9 cellular contexts compared by ENCODE assay signal in the genomic region with DNA sequence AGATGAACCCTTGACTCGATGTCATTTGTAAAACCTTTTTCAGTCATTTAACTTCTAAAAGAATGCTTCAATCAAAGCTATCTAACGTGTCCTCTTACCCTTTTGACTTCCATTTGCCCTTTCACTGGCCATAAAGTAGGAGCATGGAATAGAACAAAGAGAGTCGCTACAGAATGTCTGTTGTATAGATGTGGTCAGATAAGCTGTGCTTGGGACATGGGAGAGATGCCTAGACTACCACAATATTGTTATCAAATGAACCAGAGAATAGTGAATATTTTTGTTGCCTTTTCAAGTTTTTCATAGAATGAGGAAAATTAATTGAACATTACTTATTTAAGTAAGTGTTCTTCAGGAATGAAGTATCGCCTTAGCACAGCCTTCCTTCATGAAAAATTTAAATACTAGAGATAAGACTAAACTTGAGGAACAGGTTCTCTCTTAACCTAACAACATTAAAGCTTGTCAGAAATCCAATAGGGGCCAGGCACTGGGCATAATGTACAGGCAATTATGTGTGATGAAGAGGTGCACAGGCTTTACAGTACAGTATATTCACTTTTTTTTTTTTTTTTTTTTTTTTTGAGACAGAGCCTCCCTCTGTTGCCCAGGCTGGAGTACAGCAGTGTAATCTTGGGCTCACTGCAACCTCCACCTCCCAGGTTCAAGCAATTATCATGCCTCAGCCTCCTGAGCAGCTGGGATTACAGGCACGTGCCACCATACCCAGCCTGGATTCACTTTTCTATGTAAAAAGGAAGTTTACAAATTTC. TPM values are rescaled to one million over a fixed set of nuclear protein-coding genes. Genes with fewer than 3 reads are reported as not detected.
DNase-seq lines count a peak whose midpoint lies in the region; ATAC-seq and TF ChIP-seq lines count a peak whose summit lies in the region.
"Had no signal": no experiment of that assay in that cellular context is flagged by ENCODE, and none has a peak within 500 bp of the region (broad histone marks: within the 10 kb centered on the region; RNA-seq: fewer than 3 reads in every experiment).

No MANE protein-coding gene starts in this region.

- H3K9me3 Mint-ChIP-seq in CD14-positive monocyte: no peaks in the 10 kb centered on the region
- H3K9me3 Mint-ChIP-seq in IgD-negative memory B cell: no peaks in the 10 kb centered on the region
- H3K9me3 Mint-ChIP-seq in brain: peaks cover 0 to 9% (median 3%) of the 10 kb centered on the region in 5 experiments
- H3K9me3 Mint-ChIP-seq in naive thymus-derived CD8-positive, alpha-beta T cell: no peaks in the 10 kb centered on the region

- ATAC-seq in naive thymus-derived CD8-positive, alpha-beta T cell: peak; percentile 35 to 47

- H3K4me1 Mint-ChIP-seq in CD14-positive monocyte (peaks cover 63% of the 10 kb centered on the region), IgD-negative memory B cell (peaks cover 52 to 68% (median 64%) of the 10 kb centered on the region in 3 donors), brain (peaks cover 92% of the 10 kb centered on the region)
- peaks cover 28 to 93% (median 85%) of the 10 kb centered on the region in 4 donors for H3K4me1 Mint-ChIP-seq in naive thymus-derived CD8-positive, alpha-beta T cell

- POLR2A ChIA-PET in naive thymus-derived CD8-positive, alpha-beta T cell (lab: Charles Lee): interaction anchor here (0.6 to 14.6 kb wide), 8 partner anchors 8 to 1119 kb away, joined by 3 to 500 read pairs (median 4); partner anchors contain the start of gene KMT2E
- POLR2A ChIA-PET in RWPE1 (lab: Yijun Ruan, JAX; ENCODE audit: low non-redundant PET): interaction anchor here (0.8 kb wide), 1 partner anchor 23 kb away, joined by 3 read pairs; no protein-coding TSS in a partner anchor

- peaks cover 0 to 2% (median 0%) of the 10 kb centered on the region in 3 donors for H3K27me3 Mint-ChIP-seq in CD14-positive monocyte (ENCODE audit: low read depth in 3 of 3)
- no peaks in the 10 kb centered on the region for H3K27me3 Mint-ChIP-seq in IgD-negative memory B cell
- no peaks in the 10 kb centered on the region for H3K27me3 Mint-ChIP-seq in brain
- no peaks in the 10 kb centered on the region for H3K27me3 Mint-ChIP-seq in naive thymus-derived CD8-positive, alpha-beta T cell

- peaks cover 23 to 33% of the 10 kb centered on the region in 2 donors for H3K36me3 Mint-ChIP-seq in CD14-positive monocyte
- H3K36me3 Mint-ChIP-seq in IgD-negative memory B cell: peaks cover 6% of the 10 kb centered on the region
- H3K36me3 Mint-ChIP-seq in brain: peaks cover 83% of the 10 kb centered on the region
- H3K36me3 Mint-ChIP-seq in naive thymus-derived CD8-positive, alpha-beta T cell: peaks cover 0 to 49% (median 6%) of the 10 kb centered on the region in 3 donors

- no peak for TF ChIP-seq CTCF in CD14-positive monocyte (IDR thresholded peaks at IDR 0.05)
- TF ChIP-seq CTCF in brain (conservative IDR thresholded peaks at IDR 0.05): no peak
- no peak for TF ChIP-seq CTCF in RWPE1 (conservative IDR thresholded peaks at IDR 0.05; ENCODE audit: low read depth)

- no peak overlapping the region for H3K4me3 Mint-ChIP-seq in CD14-positive monocyte
- H3K4me3 Mint-ChIP-seq in IgD-negative memory B cell: peak overlapping the region in 3 of 4 donors; percentile 45 to 73 (median 60)
- H3K4me3 Mint-ChIP-seq in brain: peak overlapping the region in 4 of 5 experiments; percentile 4 to 68 (median 27)
- H3K4me3 Mint-ChIP-seq in naive thymus-derived CD8-positive, alpha-beta T cell: peak overlapping the region in 9 of 10 donors; percentile 39 to 77 (median 52)

- H3K27ac Mint-ChIP-seq in CD14-positive monocyte: peak overlapping the region in 5 of 7 donors; percentile 8 to 75 (median 69)
- peak overlapping the region; percentile 46 to 88 (median 47) for H3K27ac Mint-ChIP-seq in IgD-negative memory B cell
- peak overlapping the region in 3 of 5 experiments; percentile 30 to 69 (median 67) for H3K27ac Mint-ChIP-seq in brain
- peak overlapping the region; percentile 9 to 74 (median 63) for H3K27ac Mint-ChIP-seq in naive thymus-derived CD8-positive, alpha-beta T cell

- intact Hi-C loops in CD14-positive monocyte (cut with micrococcal nuclease): no loop called here

- H3K27ac ChIP-seq in RWPE1: no peak overlapping the region

- no peak for DNase-seq in CD14-positive monocyte (ENCODE audit: low spot score)
- no peak for DNase-seq in naive thymus-derived CD8-positive, alpha-beta T cell
- DNase-seq in SW 1271 (lab: John Stamatoyannopoulos, UW): no peak
- no peak for DNase-seq in stimulated activated naive CD4-positive, alpha-beta T cell treated with Interleukin-2 at 50 U/mL for 16 hours (lab: John Stamatoyannopoulos, UW)
- no peak for DNase-seq in T-helper 9 cell
- no peak for DNase-seq in RWPE1 (ENCODE audit: low spot score)
- DNase-seq: NCI-H2081 treated with DMSO at 0.1 percent for 48 hours had no signal

- CTCF ChIA-PET in RWPE1 (lab: Yijun Ruan, JAX): interaction anchor here (0.6 to 0.8 kb wide), 2 partner anchors 60 to 880 kb away, joined by 3 to 4 read pairs; no protein-coding TSS in a partner anchor

RNA-seq across cellular contexts. Expression of gene KMT2E, which starts 7.5 kb away (rescaled TPM):
- polyA plus RNA-seq in CD14-positive monocyte (10 to 100 TPM; 33.1 to 58.0 TPM), IgD-negative memory B cell (239 TPM), brain (ENCODE audit: insufficient read depth, low read depth, low replicate concordance) (27.1 TPM)
- 100 to 1,000 TPM; 186 to 188 TPM for total RNA-seq in naive thymus-derived CD8-positive, alpha-beta T cell
- 100 to 1,000 TPM; 119 to 193 (median 140) TPM for polyA plus RNA-seq in naive thymus-derived CD8-positive, alpha-beta T cell

Comparison
In these comparisons a context has a peak if more than half of its experiments do, and no peak if none do; other contexts are left out.
1. H3K4me3 Mint-ChIP-seq: peak in IgD-negative memory B cell (3 of 4), brain (4 of 5) and naive thymus-derived CD8-positive, alpha-beta T cell (9 of 10); none in CD14-positive monocyte (0 of 2).
2. Peak in every context shown above with its lines, with median percentiles within 50 percentile points of each other: H3K27ac Mint-ChIP-seq.